In the genomic region with DNA sequence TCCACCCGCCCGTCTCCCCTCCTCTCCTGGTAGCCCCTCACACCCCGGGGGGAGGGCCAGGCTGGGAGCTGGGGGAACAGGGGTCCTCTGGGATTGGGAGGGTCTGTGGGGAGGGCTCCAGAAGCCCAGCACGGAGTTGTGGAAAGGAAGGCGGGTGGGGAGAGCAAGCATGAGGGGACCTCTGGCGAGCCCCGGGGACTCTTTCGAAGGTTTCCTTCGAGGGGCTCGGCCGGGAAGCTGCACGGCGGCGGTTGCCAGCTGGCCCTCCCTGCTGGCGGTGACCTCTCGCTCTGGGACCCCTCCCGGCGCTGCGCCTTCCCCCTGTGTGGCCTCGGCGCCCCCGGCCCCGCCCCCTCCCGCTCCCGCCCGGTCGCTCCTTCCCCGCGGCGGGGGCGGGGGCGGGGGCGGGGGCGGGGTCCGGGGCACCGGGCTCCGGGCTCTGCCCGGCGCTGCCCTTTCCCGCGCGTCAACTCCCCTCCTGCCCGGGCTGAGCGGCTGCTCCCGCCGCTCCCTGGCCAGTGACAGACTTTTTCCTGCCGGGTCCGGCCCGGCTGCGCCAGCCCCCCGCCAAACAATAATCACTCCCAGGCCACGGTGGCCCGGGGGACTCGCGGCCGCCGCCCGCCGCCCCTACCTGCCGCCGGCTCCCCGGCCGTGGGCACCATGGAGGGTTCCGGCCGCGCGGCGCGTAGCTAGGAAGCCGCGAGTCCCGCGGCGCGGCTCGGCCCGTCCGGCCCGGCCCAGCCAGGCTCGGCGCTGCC, we compare ENCODE assay signal across 6 cellular contexts. TPM values are rescaled to one million over a fixed set of nuclear protein-coding genes. Genes with fewer than 3 reads are reported as not detected.
DNase-seq lines count a peak whose midpoint lies in the region; ATAC-seq and TF ChIP-seq lines count a peak whose summit lies in the region.

No MANE protein-coding gene starts in this region.

- peak; percentile 34 for ATAC-seq in left colon
- ATAC-seq in HG03342 (IDR thresholded peaks at IDR 0.05; ENCODE audit: unreplicated experiment), result no peak

- peak overlapping the region; percentile 97 for H3K27ac ChIP-seq in RWPE1

- CTCF ChIA-PET in RWPE1 (lab: Yijun Ruan, JAX), result interaction anchor here (0.6 to 4.8 kb wide), 6 partner anchors 10 to 102 kb away, joined by 3 to 52 read pairs (median 10); a partner anchor contains a TSS

- POLR2A ChIA-PET in RWPE1 (lab: Yijun Ruan, JAX; ENCODE audit: low non-redundant PET), result interaction anchor here (2.2 kb wide), 1 partner anchor 18 kb away, joined by 11 read pairs; a partner anchor contains a TSS

- DNase-seq in AG09309 (ENCODE audit: low read depth) (no peak), RWPE1 (ENCODE audit: low spot score) (no peak), left colon (peak; percentile 49 to 66), NCI-H526 treated with DMSO at 0.1 percent for 48 hours (lab: John Stamatoyannopoulos, UW) (no peak), midbrain (lab: John Stamatoyannopoulos, UW) (no peak)

- H3K4me3 ChIP-seq in AG09309 (ENCODE audit: control insufficient read depth, low read depth, low read length), result peak overlapping the region; percentile 85

- intact Hi-C loops in left colon (cut with DNase I, micrococcal nuclease), result no loop called here

- TF ChIP-seq CTCF in AG09309 (IDR thresholded peaks at IDR 0.05; ENCODE audit: control insufficient read depth, insufficient read depth, low read depth, low read length, missing control alignments) (no peak), RWPE1 (conservative IDR thresholded peaks at IDR 0.05; ENCODE audit: low read depth) (no peak)

RNA-seq across cellular contexts. Expression of a gene that starts 1.0 kb away (rescaled TPM):
- 1 to 10 TPM; 2.2 to 2.4 TPM for total RNA-seq in left colon

RNA-seq across cellular contexts. Expression of a gene that starts 19.1 kb away (rescaled TPM):
- total RNA-seq in left colon, result 100 to 1,000 TPM; 237 to 262 TPM

RNA-seq across cellular contexts. Expression of a gene that starts 19.4 kb away (rescaled TPM):
- 10 to 100 TPM; 27.4 to 40.6 TPM for total RNA-seq in left colon

RNA-seq across cellular contexts. Expression of a gene that starts 29.2 kb away (rescaled TPM):
- 100 to 1,000 TPM; 214 to 243 TPM for total RNA-seq in left colon

RNA-seq across cellular contexts. Expression of a gene that starts 31.5 kb away (rescaled TPM):
- 1 to 10 TPM; 3.0 to 4.2 TPM for total RNA-seq in left colon

Comparison
In these comparisons a context has a peak if more than half of its experiments do, and no peak if none do; other contexts are left out.
1. DNase-seq: peak in left colon (2 of 2); none in AG09309 (single experiment), RWPE1 (single experiment), NCI-H526 treated with DMSO at 0.1 percent for 48 hours (single experiment) and midbrain (single experiment).